Comparison of ENCODE assay signal across 1 cellular context in the genomic region with DNA sequence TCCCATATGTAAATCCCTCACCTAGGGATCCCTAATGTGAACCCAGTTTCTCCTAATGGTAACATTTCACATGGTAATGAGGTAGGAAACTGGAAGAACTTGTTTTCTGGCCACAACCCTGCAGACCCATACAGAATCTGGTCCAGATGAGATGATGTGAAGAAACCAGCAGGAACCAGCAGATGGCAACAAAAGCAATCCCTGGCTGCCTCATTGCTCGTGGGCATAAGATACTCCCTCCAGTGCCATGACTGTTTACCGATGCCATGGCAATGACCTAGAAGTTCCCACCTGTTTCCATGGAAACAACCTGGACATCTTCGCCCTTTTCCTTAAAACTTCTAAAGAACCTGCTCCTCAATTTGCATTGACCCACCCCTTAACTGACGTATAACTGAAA.
TF ChIP-seq lines count a peak whose summit lies in the region.

No MANE protein-coding gene starts in this region.

TF ChIP-seq in GM23338, 12 proteins besides CTCF, POLR2A, EP300 and RAD21:
- peak; percentile 50 for TF ChIP-seq CREB1 (CRISPR knock-in tag; IDR thresholded peaks at IDR 0.05; ENCODE audit: low read depth)
- no peak for TF ChIP-seq EZH2phosphoT487 (IDR thresholded peaks at IDR 0.05; ENCODE audit: unreplicated experiment)
- TF ChIP-seq ZNF462 (CRISPR knock-in tag; IDR thresholded peaks at IDR 0.05): peak; percentile 50
TF ChIP-seq in GM23338: peak in this region for 2.
